In the genomic region with DNA sequence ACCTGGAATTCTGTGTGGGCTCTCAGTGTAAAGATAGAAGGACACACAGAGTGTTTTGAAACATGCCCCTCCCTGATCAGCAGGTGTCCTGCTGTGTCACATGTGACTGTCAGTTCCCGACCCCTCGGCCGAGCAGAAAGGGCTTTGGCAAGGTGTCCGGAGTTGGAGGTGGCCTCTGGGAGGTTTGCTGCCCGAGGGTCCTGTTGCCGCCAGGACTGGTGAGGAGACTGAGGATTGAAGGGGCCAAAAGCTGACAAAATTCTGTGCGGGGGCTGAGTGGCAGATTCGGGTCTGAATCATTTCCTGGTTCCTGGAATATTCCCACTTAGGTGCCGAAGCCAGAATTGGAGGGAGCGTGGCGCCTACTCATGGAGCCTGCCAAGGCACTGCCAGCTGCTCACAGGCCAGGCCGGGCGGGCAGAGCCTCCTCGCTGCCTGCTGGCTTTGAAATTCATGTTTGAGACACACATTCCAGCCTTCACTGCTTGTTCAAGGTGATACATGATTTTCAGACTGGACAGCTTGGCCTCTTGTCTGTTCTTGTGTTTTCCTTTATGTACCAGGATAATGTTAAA, we compare ENCODE assay signal across 24 cellular contexts.
DNase-seq lines count a peak whose midpoint lies in the region; ATAC-seq, FAIRE-seq and TF ChIP-seq lines count a peak whose summit lies in the region.
"Had no signal": no experiment of that assay in that cellular context is flagged by ENCODE, and none has a peak within 500 bp of the region (broad histone marks: within the 10 kb centered on the region; RNA-seq: fewer than 3 reads in every experiment).

No MANE protein-coding gene starts in this region.

- in situ Hi-C loops in K562 (cut with MboI): no loop called here

- H3K4me1 ChIP-seq in K562 (replicated peaks in 1 of 2; ENCODE audit: control insufficient read depth in 2 of 2, insufficient read depth in 2 of 2, low read length in 2 of 2): peaks cover 20 to 29% of the 10 kb centered on the region in 2 experiments
- H3K4me1 ChIP-seq: pancreas had no signal

- intact Hi-C loops in K562 (cut with micrococcal nuclease): loop anchor here (5.0 kb wide), 1 partner anchor 42 kb away; no protein-coding TSS in a partner anchor

- TF ChIP-seq POLR2A in K562 (conservative IDR thresholded peaks at IDR 0.05): no peak

- H3K27me3 Mint-ChIP-seq in activated T-cell treated with anti-CD3 and anti-CD28 coated beads, Interleukin-2, amount 50 U/mL, for 24 hours: no peaks in the 10 kb centered on the region
- H3K27me3 Mint-ChIP-seq in activated T-cell treated with anti-CD3 and anti-CD28 coated beads, Interleukin-2, amount 50 U/mL, for 72 hours (ENCODE audit: low read depth): no peaks in the 10 kb centered on the region
- H3K27me3 Mint-ChIP-seq: naive thymus-derived CD8-positive, alpha-beta T cell had no signal

- 73% methylated on average over 14 of the region's 14 CpGs for WGBS in K562 (ENCODE audit: insufficient coverage, low coverage, missing lambda C conversion rate)

- H3K9me3 Mint-ChIP-seq in activated T-cell treated with anti-CD3 and anti-CD28 coated beads, Interleukin-2, amount 50 U/mL, for 24 hours: no peaks in the 10 kb centered on the region
- H3K9me3 Mint-ChIP-seq in activated T-cell treated with anti-CD3 and anti-CD28 coated beads, Interleukin-2, amount 50 U/mL, for 72 hours: no peaks in the 10 kb centered on the region
- H3K9me3 Mint-ChIP-seq: effector memory CD8-positive, alpha-beta T cell; naive thymus-derived CD8-positive, alpha-beta T cell had no signal

- H3K9me1 ChIP-seq in K562 (ENCODE audit: control insufficient read depth, insufficient read depth, low read length): no peaks in the 10 kb centered on the region

- no TSS peak for BruUV-seq in K562 (replicated peaks; lab: Mats Ljungman, UMichigan)

- TF ChIP-seq RAD21 in K562 (CRISPR knock-in tag; conservative IDR thresholded peaks at IDR 0.05 in 1 of 2, IDR thresholded peaks at IDR 0.05 in 1 of 2): no peak

- DNase-seq in activated T-cell treated with anti-CD3 and anti-CD28 coated beads, Interleukin-2, amount 50 U/mL, for 24 hours: peak; percentile 19
- DNase-seq in activated T-cell treated with anti-CD3 and anti-CD28 coated beads, Interleukin-2, amount 50 U/mL, for 72 hours: no peak
- DNase-seq in K562 (ENCODE audit: extremely low read depth in 1 of 4, low spot score in 3 of 4): peak in 1 of 4 experiments; percentile 16
- peak; percentile 56 for DNase-seq in medulla oblongata (ENCODE audit: extremely low spot score)
- no peak for DNase-seq in dedifferentiated amniotic fluid mesenchymal stem cell (ENCODE audit: extremely low spot score)
- DNase-seq: activated CD4-positive, alpha-beta T cell treated with anti-CD3 and anti-CD28 coated beads for 48 hours; activated gamma-delta T cell treated with Interleukin-2 at 50 U/mL for 16 hours; central memory CD4-positive, alpha-beta T cell; DMS153; effector memory CD8-positive, alpha-beta T cell; mammary epithelial cell; MV-4-11; NCI-H2081 treated with DMSO at 0.1 percent for 48 hours; NCI-H526; pancreas; Right ventricle myocardium superior; stimulated activated CD4-positive, alpha-beta T cell treated with anti-CD3 and anti-CD28 coated beads, Interleukin-4, amount 100 ng/mL, for 1 hour had no signal

- H2AFZ ChIP-seq in K562 (ENCODE audit: low read depth, low read length): no peak overlapping the region

- H3K79me2 ChIP-seq in K562 (ENCODE audit: control insufficient read depth, insufficient read depth, low read length): peaks cover 35% of the 10 kb centered on the region

- H3K27me3 ChIP-seq in K562 (ENCODE audit: control insufficient read depth in 2 of 2, insufficient read depth in 2 of 2, low read length in 2 of 2): no peaks in the 10 kb centered on the region
- H3K27me3 ChIP-seq: pancreas had no signal

- H3K4me3 ChIP-seq in K562: no peak overlapping the region
- H3K4me3 ChIP-seq: pancreas had no signal

- CTCF ChIA-PET in K562 (lab: Yijun Ruan, JAX; ENCODE audit: low intra/inter-chr PET ratio): no interaction called here

- H3K4me2 ChIP-seq in K562 (ENCODE audit: insufficient read depth, low read length): no peak overlapping the region; the same call in 1 of the 2 replicates

- peak overlapping the region in 1 of 2 experiments; percentile 65; a peak in 2 of 4 replicates for H3K9ac ChIP-seq in K562 (ENCODE audit: insufficient read depth in 1 of 2, low read depth in 2 of 2, low read length in 2 of 2)

- H3K36me3 Mint-ChIP-seq in activated T-cell treated with anti-CD3 and anti-CD28 coated beads, Interleukin-2, amount 50 U/mL, for 24 hours (ENCODE audit: low read depth): no peaks in the 10 kb centered on the region
- H3K36me3 Mint-ChIP-seq in activated T-cell treated with anti-CD3 and anti-CD28 coated beads, Interleukin-2, amount 50 U/mL, for 72 hours (ENCODE audit: insufficient read depth in 2 of 2): no peaks in the 10 kb centered on the region
- H3K36me3 Mint-ChIP-seq: CD14-positive monocyte had no signal

- no peak for TF ChIP-seq EP300 in K562 (IDR thresholded peaks at IDR 0.05; ENCODE audit: low read length)

- H3K9me3 ChIP-seq in K562 (replicated peaks; ENCODE audit: control insufficient read depth, insufficient read depth, low read depth, low read length): no peaks in the 10 kb centered on the region
- H3K9me3 ChIP-seq: pancreas had no signal

- ATAC-seq in activated T-cell treated with anti-CD3 and anti-CD28 coated beads, Interleukin-2, amount 50 U/mL, for 72 hours (replicated peaks in 1 of 2): no peak
- ATAC-seq in K562 (peak; percentile 47; the same call in 2 of the 3 replicates), GM19351 (IDR thresholded peaks at IDR 0.05; ENCODE audit: unreplicated experiment) (no peak), GM21717 (IDR thresholded peaks at IDR 0.05; ENCODE audit: unreplicated experiment) (no peak), GM18502 (IDR thresholded peaks at IDR 0.05; ENCODE audit: poor library complexity, unreplicated experiment) (no peak)
- ATAC-seq: effector memory CD8-positive, alpha-beta T cell; HCT116; naive thymus-derived CD8-positive, alpha-beta T cell; pancreas had no signal

- TF ChIP-seq CTCF in K562 (IDR thresholded peaks at IDR 0.05 in 2 of 3, conservative IDR thresholded peaks at IDR 0.05 in 1 of 3; ENCODE audit: insufficient read depth in 2 of 3, low read depth in 1 of 3, low read length in 3 of 3): no peak

- no peak for FAIRE-seq in K562 (lab: Jason Lieb, UNC)
- FAIRE-seq: GM12891, pancreas had no signal

- H3K36me3 ChIP-seq in K562 (ENCODE audit: control insufficient read depth, insufficient read depth, low read length): no peaks in the 10 kb centered on the region
- H3K36me3 ChIP-seq: pancreas had no signal

- H4K20me1 ChIP-seq in K562 (replicated peaks; ENCODE audit: control insufficient read depth, insufficient read depth, low read length): no peaks in the 10 kb centered on the region

- no peak overlapping the region for H3K27ac Mint-ChIP-seq in activated T-cell treated with anti-CD3 and anti-CD28 coated beads, Interleukin-2, amount 50 U/mL, for 24 hours
- H3K27ac Mint-ChIP-seq in activated T-cell treated with anti-CD3 and anti-CD28 coated beads, Interleukin-2, amount 50 U/mL, for 72 hours: no peak overlapping the region
- H3K27ac Mint-ChIP-seq: effector memory CD8-positive, alpha-beta T cell had no signal

- H3K4me3 Mint-ChIP-seq in activated T-cell treated with anti-CD3 and anti-CD28 coated beads, Interleukin-2, amount 50 U/mL, for 24 hours: no peak overlapping the region
- H3K4me3 Mint-ChIP-seq in activated T-cell treated with anti-CD3 and anti-CD28 coated beads, Interleukin-2, amount 50 U/mL, for 72 hours: no peak overlapping the region
- H3K4me3 Mint-ChIP-seq: CD14-positive monocyte; effector memory CD8-positive, alpha-beta T cell had no signal

- H3K27ac ChIP-seq in K562 (ENCODE audit: extremely low read depth, low read depth, low read length): peak overlapping the region; percentile 64; the same call in 2 of the 3 replicates
- H3K27ac ChIP-seq: pancreas had no signal

- H3K4me1 Mint-ChIP-seq in activated T-cell treated with anti-CD3 and anti-CD28 coated beads, Interleukin-2, amount 50 U/mL, for 24 hours (ENCODE audit: low read depth): peaks cover 47% of the 10 kb centered on the region
- peaks cover 20% of the 10 kb centered on the region for H3K4me1 Mint-ChIP-seq in activated T-cell treated with anti-CD3 and anti-CD28 coated beads, Interleukin-2, amount 50 U/mL, for 72 hours (ENCODE audit: low read depth)
- H3K4me1 Mint-ChIP-seq: CD14-positive monocyte had no signal

- POLR2A ChIA-PET in K562 (lab: Yijun Ruan, JAX): interaction anchor here (1.6 to 1.8 kb wide), 2 partner anchors 10 to 11 kb away, joined by 4 to 11 read pairs; no protein-coding TSS in a partner anchor

TF ChIP-seq in K562, 482 proteins besides CTCF, POLR2A, EP300 and RAD21 (continues in another document):
- no peak for TF ChIP-seq PTBP1 (IDR thresholded peaks at IDR 0.05; ENCODE audit: low read depth, low read length)
- TF ChIP-seq SMAD4 (CRISPR knock-in tag; conservative IDR thresholded peaks at IDR 0.05): 0 out of 2 replicates have a peak, but pooled peaks have one; percentile 20
- TF ChIP-seq, protein P1, sequence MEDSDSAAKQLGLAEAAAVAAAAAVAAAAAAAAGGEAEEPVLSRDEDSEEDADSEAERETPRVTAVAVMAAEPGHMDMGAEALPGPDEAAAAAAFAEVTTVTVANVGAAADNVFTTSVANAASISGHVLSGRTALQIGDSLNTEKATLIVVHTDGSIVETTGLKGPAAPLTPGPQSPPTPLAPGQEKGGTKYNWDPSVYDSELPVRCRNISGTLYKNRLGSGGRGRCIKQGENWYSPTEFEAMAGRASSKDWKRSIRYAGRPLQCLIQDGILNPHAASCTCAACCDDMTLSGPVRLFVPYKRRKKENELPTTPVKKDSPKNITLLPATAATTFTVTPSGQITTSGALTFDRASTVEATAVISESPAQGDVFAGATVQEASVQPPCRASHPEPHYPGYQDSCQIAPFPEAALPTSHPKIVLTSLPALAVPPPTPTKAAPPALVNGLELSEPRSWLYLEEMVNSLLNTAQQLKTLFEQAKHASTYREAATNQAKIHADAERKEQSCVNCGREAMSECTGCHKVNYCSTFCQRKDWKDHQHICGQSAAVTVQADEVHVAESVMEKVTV (CRISPR knock-in tag; IDR thresholded peaks at IDR 0.05): no peak
- TF ChIP-seq SMARCB1 (IDR thresholded peaks at IDR 0.05; ENCODE audit: insufficient read length, low read depth): no peak
- no peak for TF ChIP-seq MYNN (IDR thresholded peaks at IDR 0.05)
- no peak for TF ChIP-seq MYNN (CRISPR knock-in tag; IDR thresholded peaks at IDR 0.05)
- TF ChIP-seq KLF6 (CRISPR knock-in tag; IDR thresholded peaks at IDR 0.05; ENCODE audit: borderline replicate concordance): no peak
- TF ChIP-seq, protein P2, sequence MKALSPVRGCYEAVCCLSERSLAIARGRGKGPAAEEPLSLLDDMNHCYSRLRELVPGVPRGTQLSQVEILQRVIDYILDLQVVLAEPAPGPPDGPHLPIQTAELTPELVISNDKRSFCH (CRISPR knock-in tag; IDR thresholded peaks at IDR 0.05): no peak
- TF ChIP-seq, protein P2 (tag; IDR thresholded peaks at IDR 0.05): 0 out of 2 replicates have a peak, but pooled peaks have one; percentile 29
- 0 out of 2 replicates have a peak, but pooled peaks have one; percentile 12 for TF ChIP-seq ZNF175 (CRISPR knock-in tag; IDR thresholded peaks at IDR 0.05; ENCODE audit: low read depth)
- TF ChIP-seq ZNF551 (CRISPR knock-in tag; IDR thresholded peaks at IDR 0.05): no peak

Comparison
In these comparisons a context has a peak if more than half of its experiments do, and no peak if none do; other contexts are left out.
1. DNase-seq: peak in activated T-cell treated with anti-CD3 and anti-CD28 coated beads, Interleukin-2, amount 50 U/mL, for 24 hours (single experiment) and medulla oblongata (single experiment); none in activated T-cell treated with anti-CD3 and anti-CD28 coated beads, Interleukin-2, amount 50 U/mL, for 72 hours (0 of 2) and dedifferentiated amniotic fluid mesenchymal stem cell (single experiment).